2 cellular contexts compared by ENCODE assay signal in the genomic region with DNA sequence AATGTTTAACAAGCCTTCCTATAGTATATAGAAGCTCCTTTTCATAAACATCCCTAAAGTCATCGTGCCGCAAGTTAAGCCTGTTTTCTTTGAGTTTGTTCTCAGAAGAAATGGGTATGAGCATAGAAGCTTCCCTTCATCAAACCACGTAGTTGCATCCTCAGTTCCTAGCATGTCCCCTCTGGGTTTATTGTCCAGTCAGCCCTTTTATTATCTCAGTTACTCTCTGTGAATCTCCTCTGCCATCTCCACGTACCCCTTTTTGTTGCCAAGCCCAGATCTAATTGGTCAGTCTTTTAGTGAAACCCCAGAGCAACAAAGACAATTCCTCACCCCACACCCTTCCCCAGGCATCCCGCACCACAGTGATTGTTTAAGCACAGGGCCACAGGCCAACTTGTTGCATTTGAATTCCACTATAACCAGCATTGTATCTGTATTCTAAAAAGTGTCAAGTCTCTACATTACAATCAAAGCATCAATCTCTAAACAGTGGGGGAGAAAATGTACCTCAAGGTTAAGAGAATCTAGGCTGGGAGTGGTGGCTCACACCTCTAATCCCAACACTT.
A peak's percentile ranks its signal among the peaks of the same experiment; 100 is the strongest.
TF ChIP-seq lines count a peak whose summit lies in the region.

No MANE protein-coding gene starts in this region.

TF ChIP-seq in A549, 52 proteins besides CTCF, POLR2A, EP300 and RAD21:
- TF ChIP-seq CEBPB (IDR thresholded peaks at IDR 0.05) (no peak), MAZ (IDR thresholded peaks at IDR 0.05; ENCODE audit: borderline replicate concordance, low read depth, low read length) (no peak), ZFP36 (IDR thresholded peaks at IDR 0.05; ENCODE audit: borderline replicate concordance, partially characterized antibody) (no peak), JUN (IDR thresholded peaks at IDR 0.05) (no peak), MAFK (IDR thresholded peaks at IDR 0.05; ENCODE audit: partially characterized antibody) (peak; percentile 36), CHD2 (IDR thresholded peaks at IDR 0.05; ENCODE audit: low read length, partially characterized antibody) (no peak), POLR2AphosphoS2 (conservative IDR thresholded peaks at IDR 0.05; ENCODE audit: low read length) (no peak)

TF ChIP-seq in IMR-90, 13 proteins besides CTCF, POLR2A, EP300 and RAD21:
- TF ChIP-seq NFE2L2 (IDR thresholded peaks at IDR 0.05; ENCODE audit: low read depth, low read length) (no peak), MAFK (IDR thresholded peaks at IDR 0.05; ENCODE audit: low read depth, low read length) (peak; percentile 49)
